In genomic region chr20:58514321-58515239, GRCh38 we compare ENCODE assay signal across 11 cellular contexts. TPM values are rescaled to one million over a fixed set of nuclear protein-coding genes. Genes with fewer than 3 reads are reported as not detected.
DNase-seq lines count a peak whose midpoint lies in the region; ATAC-seq, FAIRE-seq and TF ChIP-seq lines count a peak whose summit lies in the region.
"Had no signal": no experiment of that assay in that cellular context is flagged by ENCODE, and none has a peak within 500 bp of the region (broad histone marks: within the 10 kb centered on the region; RNA-seq: fewer than 3 reads in every experiment).

No MANE protein-coding gene starts in this region.

- no peaks in the 10 kb centered on the region for H3K36me3 Mint-ChIP-seq in brain

- no peak overlapping the region for H3K27ac Mint-ChIP-seq in brain

- H3K9me3 ChIP-seq in ES-I3 (ENCODE audit: control insufficient read depth, insufficient read depth, low read length) (peaks cover 3% of the 10 kb centered on the region; the same call in 1 of the 2 replicates), right atrium auricular region (no peaks in the 10 kb centered on the region), HAP-1 (no peaks in the 10 kb centered on the region)
- H3K9me3 ChIP-seq: testis had no signal

- peaks cover 0 to 8% of the 10 kb centered on the region in 2 donors for H3K27me3 ChIP-seq in right atrium auricular region
- H3K27me3 ChIP-seq in HAP-1 (ENCODE audit: low read depth): no peaks in the 10 kb centered on the region
- H3K27me3 ChIP-seq: testis had no signal

- peak overlapping the region; percentile 11 to 36 for H3K4me3 ChIP-seq in right atrium auricular region
- no peak overlapping the region for H3K4me3 ChIP-seq in HAP-1
- H3K4me3 ChIP-seq: dorsolateral prefrontal cortex had no signal

- H3K36me3 ChIP-seq in ES-I3 (ENCODE audit: insufficient read depth, low read length) (no peaks in the 10 kb centered on the region; the same call in 1 of the 2 replicates), right atrium auricular region (no peaks in the 10 kb centered on the region), HAP-1 (replicated peaks) (no peaks in the 10 kb centered on the region)

- H3K27me3 Mint-ChIP-seq in brain: peaks cover 76% of the 10 kb centered on the region

- peaks cover 14% of the 10 kb centered on the region for H3K4me1 Mint-ChIP-seq in brain

- H3K27ac ChIP-seq in right atrium auricular region: no peak overlapping the region
- H3K27ac ChIP-seq: dorsolateral prefrontal cortex, testis had no signal

- no peak for TF ChIP-seq CTCF in brain (conservative IDR thresholded peaks at IDR 0.05)
- no peak for TF ChIP-seq CTCF in right atrium auricular region (IDR thresholded peaks at IDR 0.05)

- in situ Hi-C loops in HAP-1 (cut with MboI; ENCODE audit: low sequenced_read_pairs): no loop called here

- no peaks in the 10 kb centered on the region for H3K9me3 Mint-ChIP-seq in brain

- no peak for DNase-seq in right atrium auricular region (ENCODE audit: low spot score)
- DNase-seq in retina: peak; percentile 49
- no peak for DNase-seq in HAP-1 (ENCODE audit: low spot score in 2 of 2)
- DNase-seq in RCC 7860 (ENCODE audit: low spot score): no peak
- DNase-seq in cortex of kidney (lab: John Stamatoyannopoulos, UW): no peak
- DNase-seq: dorsolateral prefrontal cortex, midbrain, testis had no signal

- peak overlapping the region; percentile 37 to 71 (median 68) for H3K4me3 Mint-ChIP-seq in brain

- no peak for FAIRE-seq in RCC 7860 (lab: Jason Lieb, UNC)

- peak overlapping the region; percentile 69; the same call in 1 of the 2 replicates for H3K9ac ChIP-seq in ES-I3 (ENCODE audit: low read depth, low read length)

- no peak for ATAC-seq in GM21528 (IDR thresholded peaks at IDR 0.05; ENCODE audit: low FRiP score, unreplicated experiment)

- H3K4me1 ChIP-seq in ES-I3 (ENCODE audit: insufficient read depth, low read length): 0 out of 2 replicates have a peak, but pooled peaks cover 4% of the 10 kb centered on the region
- peaks cover 0 to 9% of the 10 kb centered on the region in 2 donors for H3K4me1 ChIP-seq in right atrium auricular region
- no peaks in the 10 kb centered on the region for H3K4me1 ChIP-seq in HAP-1
- H3K4me1 ChIP-seq: testis had no signal

RNA-seq across cellular contexts. Expression of gene APCDD1L, which starts 0.6 kb away (rescaled TPM):
- 1.4 TPM for polyA plus RNA-seq in brain (ENCODE audit: insufficient read depth, low read depth, low replicate concordance)
- 1 to 10 TPM in 1 of 2 donors, under 1 TPM in 1; 0.89 to 1.5 TPM for total RNA-seq in right atrium auricular region
